ENCODE assay signal across 27 cellular contexts in genomic region chr2:236815746-236816145, GRCh38.
"Had no signal": no experiment of that assay in that cellular context is flagged by ENCODE, and none has a peak within 500 bp of the region (broad histone marks: within the 10 kb centered on the region; RNA-seq: fewer than 3 reads in every experiment).

No MANE protein-coding gene starts in this region.

- H3K27ac ChIP-seq: heart left ventricle, left ventricle myocardium inferior, ovary, right atrium auricular region, right lobe of liver, skin epidermis, stomach, testis, thyroid gland, upper lobe of left lung had no signal

- H3K4me3 Mint-ChIP-seq: immature natural killer cell; mesothelial cell of epicardium; naive B cell; nephron; neural crest cell; stimulated activated naive B cell treated with anti-CD40 and anti-IgM and Interleukin-4, amounts not matched to agents 10 μg/mL and 1 μg/mL and 100 μg/mL, for 72 hours had no signal

- ATAC-seq: right lobe of liver; stimulated activated naive B cell treated with anti-CD40 and anti-IgM and Interleukin-4, amounts not matched to agents 10 μg/mL and 1 μg/mL and 100 μg/mL, for 72 hours; stimulated activated naive CD8-positive, alpha-beta T cell treated with anti-CD3 and anti-CD28 coated beads, Interleukin-15, Interleukin-2, amounts not matched to agents 100 U/mL and 50 U/mL, for 24 hours had no signal

- H3K27me3 ChIP-seq: ovary, right atrium auricular region, right lobe of liver, testis, thyroid gland, upper lobe of left lung had no signal

- H3K4me3 ChIP-seq: heart left ventricle, left ventricle myocardium inferior, lung, ovary, right atrium auricular region, right lobe of liver, skin epidermis, stomach, testis, thyroid gland, upper lobe of left lung had no signal

- H3K4me1 ChIP-seq: right atrium auricular region, testis, upper lobe of left lung had no signal

- H3K36me3 ChIP-seq: heart left ventricle, left ventricle myocardium inferior, ovary, right atrium auricular region, right lobe of liver, stomach, thyroid gland, upper lobe of left lung had no signal

- H3K9me3 ChIP-seq: heart left ventricle, left ventricle myocardium inferior, ovary, right atrium auricular region, right lobe of liver, stomach, testis, thyroid gland, upper lobe of left lung had no signal

- DNase-seq: glutamatergic neuron; heart left ventricle; hypothalamus; immature natural killer cell; left ventricle myocardium inferior; mesendoderm; naive B cell; ovary; right lobe of liver; stimulated activated CD4-positive, alpha-beta T cell treated with anti-CD3 and anti-CD28 coated beads, Interleukin-12 subunit alpha, Interleukin-12 subunit beta, amount 100 ng/mL, for 4 hours; stimulated activated CD4-positive, alpha-beta T cell treated with anti-CD3 and anti-CD28 coated beads, Interleukin-15, amount 100 ng/mL, for 24 hours; stimulated activated CD4-positive, alpha-beta T cell treated with anti-CD3 and anti-CD28 coated beads, Interleukin-2, amount 100 ng/mL, for 24 hours; stimulated activated CD4-positive, alpha-beta T cell treated with anti-CD3 and anti-CD28 coated beads, Interleukin-4, amount 100 ng/mL, for 1 hour; stimulated activated naive B cell treated with anti-CD40 and anti-IgM and Interleukin-4, amounts not matched to agents 10 μg/mL and 1 μg/mL and 100 μg/mL, for 72 hours; stimulated activated naive CD8-positive, alpha-beta T cell treated with anti-CD3 and anti-CD28 coated beads, Interleukin-15, Interleukin-2, amounts not matched to agents 100 U/mL and 50 U/mL, for 24 hours; stomach; testis; thyroid gland had no signal

- H3K27ac Mint-ChIP-seq: immature natural killer cell; mesothelial cell of epicardium; progenitor cell of endocrine pancreas; stimulated activated naive B cell treated with anti-CD40 and anti-IgM and Interleukin-4, amounts not matched to agents 10 μg/mL and 1 μg/mL and 100 μg/mL, for 72 hours had no signal

- H3K36me3 Mint-ChIP-seq: immature natural killer cell; mesothelial cell of epicardium; stimulated activated naive B cell treated with anti-CD40 and anti-IgM and Interleukin-4, amounts not matched to agents 10 μg/mL and 1 μg/mL and 100 μg/mL, for 72 hours had no signal

- FAIRE-seq: islet of Langerhans had no signal

- H3K4me1 Mint-ChIP-seq: immature natural killer cell; stimulated activated naive B cell treated with anti-CD40 and anti-IgM and Interleukin-4, amounts not matched to agents 10 μg/mL and 1 μg/mL and 100 μg/mL, for 72 hours had no signal
